In genomic region chr3:119580148-119580760, GRCh38 we compare ENCODE assay signal across 9 cellular contexts. TPM values are rescaled to one million over a fixed set of nuclear protein-coding genes. Genes with fewer than 3 reads are reported as not detected.
DNase-seq lines count a peak whose midpoint lies in the region; ATAC-seq, FAIRE-seq and TF ChIP-seq lines count a peak whose summit lies in the region.
"Had no signal": no experiment of that assay in that cellular context is flagged by ENCODE, and none has a peak within 500 bp of the region (broad histone marks: within the 10 kb centered on the region; RNA-seq: fewer than 3 reads in every experiment).

No MANE protein-coding gene starts in this region.

- no peak overlapping the region for H3K9ac ChIP-seq in mammary epithelial cell (ENCODE audit: insufficient read depth, low read length)
- peak overlapping the region; percentile 70 for H3K9ac ChIP-seq in keratinocyte (ENCODE audit: control insufficient read depth, extremely low read depth, insufficient read depth, low read length)

- CTCF ChIA-PET in mammary epithelial cell (lab: Charles Lee; ENCODE audit: low non-redundant PET): interaction anchor here (0.6 kb wide), 1 partner anchor 32 kb away, joined by 4 read pairs; no protein-coding TSS in a partner anchor

- H3K4me3 ChIP-seq in mammary epithelial cell (replicated peaks in 1 of 3; ENCODE audit: insufficient read depth in 1 of 3, low read depth in 2 of 3, low read length in 3 of 3) (peak overlapping the region; percentile 49 to 58 (median 57)), keratinocyte (ENCODE audit: control insufficient read depth in 2 of 3, extremely low read depth in 1 of 3, insufficient read depth in 2 of 3, low read depth in 1 of 3, low read length in 3 of 3) (peak overlapping the region in 2 of 3 experiments; percentile 67 to 68)

- peak overlapping the region; percentile 96 for H3K4me2 ChIP-seq in mammary epithelial cell (ENCODE audit: insufficient read depth, low read depth, low read length)
- peak overlapping the region; percentile 83 for H3K4me2 ChIP-seq in keratinocyte (ENCODE audit: control insufficient read depth, extremely low read depth, insufficient read depth, low read depth, low read length)

- no peak for FAIRE-seq in keratinocyte (lab: Jason Lieb, UNC)
- FAIRE-seq: endometrium had no signal

- H3K27ac ChIP-seq in mammary epithelial cell (ENCODE audit: insufficient read depth, low read depth, low read length): peak overlapping the region; percentile 41
- no peak overlapping the region for H3K27ac ChIP-seq in keratinocyte (ENCODE audit: control insufficient read depth, insufficient read depth, low read length)

- no peaks in the 10 kb centered on the region for H4K20me1 ChIP-seq in mammary epithelial cell (ENCODE audit: insufficient read depth, low read length)
- H4K20me1 ChIP-seq in keratinocyte (ENCODE audit: control insufficient read depth, extremely low read depth, insufficient read depth, low read length): no peaks in the 10 kb centered on the region

- 41% methylated on average over 11 of the region's 11 CpGs for WGBS in mammary epithelial cell (ENCODE audit: low coverage, missing lambda C conversion rate)

- H3K4me1 Mint-ChIP-seq in stimulated activated naive CD8-positive, alpha-beta T cell treated with anti-CD3 and anti-CD28 coated beads, Interleukin-15, Interleukin-2, amounts not matched to agents 100 ng/mL and 50 ng/mL, for 24 hours (ENCODE audit: low read depth): peaks cover 36% of the 10 kb centered on the region

- no peaks in the 10 kb centered on the region for H3K36me3 ChIP-seq in mammary epithelial cell (ENCODE audit: insufficient read depth, low read length)
- no peaks in the 10 kb centered on the region for H3K36me3 ChIP-seq in keratinocyte (ENCODE audit: control insufficient read depth in 2 of 2, extremely low read depth in 1 of 2, insufficient read depth in 2 of 2, low read length in 2 of 2)

- H3K4me1 ChIP-seq in mammary epithelial cell (ENCODE audit: insufficient read depth, low read length): peaks cover 6% of the 10 kb centered on the region
- H3K4me1 ChIP-seq in keratinocyte (ENCODE audit: control insufficient read depth, extremely low read depth, insufficient read depth, low read length): peaks cover 5% of the 10 kb centered on the region

- TF ChIP-seq CTCF in mammary epithelial cell (conservative IDR thresholded peaks at IDR 0.05 in 1 of 2, IDR thresholded peaks at IDR 0.05 in 1 of 2; ENCODE audit: extremely low read depth in 1 of 2, insufficient read depth in 1 of 2, low read depth in 1 of 2, low read length in 2 of 2): no peak
- TF ChIP-seq CTCF in keratinocyte (optimal IDR thresholded peaks at IDR 0.05 in 1 of 3, IDR thresholded peaks at IDR 0.05 in 1 of 3, conservative IDR thresholded peaks at IDR 0.05 in 1 of 3; ENCODE audit: extremely low read depth in 1 of 3, insufficient read depth in 2 of 3, low read length in 3 of 3): no peak

- peak overlapping the region; percentile 92 for H3K27ac Mint-ChIP-seq in stimulated activated naive CD8-positive, alpha-beta T cell treated with anti-CD3 and anti-CD28 coated beads, Interleukin-15, Interleukin-2, amounts not matched to agents 100 ng/mL and 50 ng/mL, for 24 hours

- in situ Hi-C loops in mammary epithelial cell (cut with MboI; ENCODE audit: low sequenced_read_pairs in 2 of 2): no loop called here

- peak; percentile 69 for ATAC-seq in GM21737 (IDR thresholded peaks at IDR 0.05; ENCODE audit: unreplicated experiment)

- no TSS peak for BruUV-seq in mammary epithelial cell (replicated peaks; lab: Mats Ljungman, UMichigan)

- no peaks in the 10 kb centered on the region for H3K79me2 ChIP-seq in mammary epithelial cell (ENCODE audit: insufficient read depth, low read length)
- H3K79me2 ChIP-seq in keratinocyte (ENCODE audit: control insufficient read depth, insufficient read depth, low read length): no peaks in the 10 kb centered on the region

- no peaks in the 10 kb centered on the region for H3K9me3 Mint-ChIP-seq in stimulated activated naive CD8-positive, alpha-beta T cell treated with anti-CD3 and anti-CD28 coated beads, Interleukin-15, Interleukin-2, amounts not matched to agents 100 ng/mL and 50 ng/mL, for 24 hours

- peak overlapping the region; percentile 83 for H3K4me3 Mint-ChIP-seq in stimulated activated naive CD8-positive, alpha-beta T cell treated with anti-CD3 and anti-CD28 coated beads, Interleukin-15, Interleukin-2, amounts not matched to agents 100 ng/mL and 50 ng/mL, for 24 hours

- no peaks in the 10 kb centered on the region for H3K27me3 ChIP-seq in mammary epithelial cell (ENCODE audit: insufficient read depth, low read length)
- no peaks in the 10 kb centered on the region for H3K27me3 ChIP-seq in keratinocyte (ENCODE audit: control insufficient read depth, extremely low read depth, insufficient read depth, low read length)

- H2AFZ ChIP-seq in mammary epithelial cell (ENCODE audit: low read depth, low read length) (peak overlapping the region; percentile 97), keratinocyte (ENCODE audit: control insufficient read depth, low read length) (peak overlapping the region; percentile 90)

- H3K27me3 Mint-ChIP-seq in stimulated activated naive CD8-positive, alpha-beta T cell treated with anti-CD3 and anti-CD28 coated beads, Interleukin-15, Interleukin-2, amounts not matched to agents 100 ng/mL and 50 ng/mL, for 24 hours: no peaks in the 10 kb centered on the region

- DNase-seq in NCI-H146 (lab: John Stamatoyannopoulos, UW): peak; percentile 36
- no peak for DNase-seq in NCI-H146 treated with DMSO at 0.1 percent for 48 hours (lab: John Stamatoyannopoulos, UW; ENCODE audit: unreplicated experiment)
- DNase-seq in LHCN-M2 (ENCODE audit: low read depth): peak; percentile 59
- no peak for DNase-seq in mammary epithelial cell
- no peak for DNase-seq in keratinocyte (ENCODE audit: low read depth, low spot score)
- DNase-seq in GF-D8 (lab: John Stamatoyannopoulos, UW): no peak

- H3K9me1 ChIP-seq in keratinocyte (ENCODE audit: control insufficient read depth, extremely low read depth, insufficient read depth, low read length): no peaks in the 10 kb centered on the region

- H3K36me3 Mint-ChIP-seq in stimulated activated naive CD8-positive, alpha-beta T cell treated with anti-CD3 and anti-CD28 coated beads, Interleukin-15, Interleukin-2, amounts not matched to agents 100 ng/mL and 50 ng/mL, for 24 hours (ENCODE audit: low read depth): no peaks in the 10 kb centered on the region

- no peaks in the 10 kb centered on the region for H3K9me3 ChIP-seq in mammary epithelial cell (replicated peaks; ENCODE audit: insufficient read depth, low read length)
- no peaks in the 10 kb centered on the region for H3K9me3 ChIP-seq in keratinocyte (ENCODE audit: control insufficient read depth, low read depth, low read length)

- intact Hi-C loops in mammary epithelial cell (cut with micrococcal nuclease): no loop called here

- dilution Hi-C loops in mammary epithelial cell (cut with HindIII; ENCODE audit: low sequenced_read_pairs) (no loop called here), keratinocyte (cut with MboI; ENCODE audit: extremely low pct_ligation_motif_present, low sequenced_read_pairs) (no loop called here)

RNA-seq across cellular contexts. Expression of gene ADPRH, which starts 1.0 kb away (rescaled TPM):
- 13.3 and 14.7 TPM in 2 replicates for total RNA-seq in LHCN-M2 (2014; rRNA removed)
- 10.7 TPM for polyA plus RNA-seq in LHCN-M2 (2012)
- total RNA-seq in mammary epithelial cell: 1 to 10 TPM; 1.0 to 9.5 TPM
- polyA plus RNA-seq in mammary epithelial cell: 0.99 TPM
- not detected for polyA minus RNA-seq in mammary epithelial cell
- 0.26 to 0.39 TPM (median 0.35 TPM) in 3 replicates for polyA plus RNA-seq in keratinocyte
- 0.11 TPM for polyA plus RNA-seq in keratinocyte (2011; ENCODE audit: low read depth)
- 0.49 and 0.55 TPM in 2 replicates for polyA plus RNA-seq in keratinocyte (2011; cell fraction: cytosol; rRNA removed)
- polyA plus RNA-seq in keratinocyte (2011; cell fraction: nucleus; rRNA removed): 0.43 and 0.65 TPM in 2 replicates
- 0.28 and 0.31 TPM in 2 replicates for polyA plus RNA-seq in keratinocyte (2012; ENCODE audit: low replicate concordance)
- 0.16 to 0.43 TPM in 2 of 3 replicates, not detected in the other for polyA minus RNA-seq in keratinocyte
- 0.96 TPM for polyA minus RNA-seq in keratinocyte (2011; cell fraction: cytosol; rRNA and poly(A)+ RNA removed)
- polyA minus RNA-seq in keratinocyte (2011; cell fraction: nucleus; rRNA and poly(A)+ RNA removed): 0.21 and 0.54 TPM in 2 replicates

RNA-seq across cellular contexts. Expression of gene PLA1A, which starts 17.4 kb away (rescaled TPM):
- 0.13 TPM in 1 of 2 replicates, not detected in the other for total RNA-seq in LHCN-M2 (2014; rRNA removed)
- 0.09 TPM for polyA plus RNA-seq in LHCN-M2 (2012)
- total RNA-seq in mammary epithelial cell: not detected
- polyA plus RNA-seq in mammary epithelial cell: not detected
- not detected for polyA minus RNA-seq in mammary epithelial cell
- polyA plus RNA-seq in keratinocyte: 0.08 TPM in 1 of 3 replicates, not detected in the others
- polyA plus RNA-seq in keratinocyte (2011; ENCODE audit: low read depth): not detected
- not detected in 2 replicates for polyA plus RNA-seq in keratinocyte (2011; cell fraction: cytosol; rRNA removed)
- polyA plus RNA-seq in keratinocyte (2011; cell fraction: nucleus; rRNA removed): not detected in 2 replicates
- polyA plus RNA-seq in keratinocyte (2012; ENCODE audit: low replicate concordance): not detected in 2 replicates
- polyA minus RNA-seq in keratinocyte: not detected in 3 replicates
- polyA minus RNA-seq in keratinocyte (2011; cell fraction: cytosol; rRNA and poly(A)+ RNA removed): not detected
- not detected in 2 replicates for polyA minus RNA-seq in keratinocyte (2011; cell fraction: nucleus; rRNA and poly(A)+ RNA removed)

RNA-seq across cellular contexts. Expression of gene CD80, which starts 20.8 kb away (rescaled TPM):
- not detected in 2 replicates for total RNA-seq in LHCN-M2 (2014; rRNA removed)
- polyA plus RNA-seq in LHCN-M2 (2012): not detected
- total RNA-seq in mammary epithelial cell: not detected
- not detected for polyA plus RNA-seq in mammary epithelial cell
- polyA minus RNA-seq in mammary epithelial cell: not detected
- polyA plus RNA-seq in keratinocyte: 0.10 TPM in 1 of 3 replicates, not detected in the others
- not detected for polyA plus RNA-seq in keratinocyte (2011; ENCODE audit: low read depth)
- polyA plus RNA-seq in keratinocyte (2011; cell fraction: cytosol; rRNA removed): not detected in 2 replicates
- not detected in 2 replicates for polyA plus RNA-seq in keratinocyte (2011; cell fraction: nucleus; rRNA removed)
- polyA plus RNA-seq in keratinocyte (2012; ENCODE audit: low replicate concordance): not detected in 2 replicates
- not detected in 3 replicates for polyA minus RNA-seq in keratinocyte
- not detected for polyA minus RNA-seq in keratinocyte (2011; cell fraction: cytosol; rRNA and poly(A)+ RNA removed)
- not detected in 2 replicates for polyA minus RNA-seq in keratinocyte (2011; cell fraction: nucleus; rRNA and poly(A)+ RNA removed)

Comparison
In these comparisons a context has a peak if more than half of its experiments do, and no peak if none do; other contexts are left out.
1. DNase-seq: peak in NCI-H146 (single experiment) and LHCN-M2 (single experiment); none in NCI-H146 treated with DMSO at 0.1 percent for 48 hours (single experiment), mammary epithelial cell (single experiment), keratinocyte (single experiment) and GF-D8 (single experiment).